In the genomic region with DNA sequence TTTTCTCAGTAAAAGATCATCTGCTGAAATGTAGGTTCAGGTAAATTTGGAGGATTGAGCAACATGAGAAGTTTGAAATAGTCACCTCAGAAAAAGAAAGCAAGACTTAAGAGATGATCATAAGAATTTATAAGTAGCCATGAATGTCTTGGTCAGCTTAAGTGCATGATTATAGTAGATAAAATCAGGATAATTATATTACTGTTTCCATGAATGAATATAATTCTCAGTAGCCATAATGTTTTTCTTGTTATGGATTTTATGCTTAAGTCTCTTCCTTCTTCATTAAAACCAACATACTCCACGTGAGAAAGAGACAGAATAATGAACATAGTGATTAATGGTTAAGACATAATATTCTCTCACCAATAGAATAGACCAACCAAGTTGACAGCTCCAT, we compare ENCODE assay signal across 17 cellular contexts.
DNase-seq lines count a peak whose midpoint lies in the region; ATAC-seq and TF ChIP-seq lines count a peak whose summit lies in the region.
"Had no signal": no experiment of that assay in that cellular context is flagged by ENCODE, and none has a peak within 500 bp of the region (broad histone marks: within the 10 kb centered on the region; RNA-seq: fewer than 3 reads in every experiment).

No MANE protein-coding gene starts in this region.

- H3K4me3 ChIP-seq in SK-N-SH (ENCODE audit: low read depth in 2 of 2, low read length in 1 of 2) = no peak overlapping the region
- no peak overlapping the region for H3K4me3 ChIP-seq in dorsolateral prefrontal cortex
- H3K4me3 ChIP-seq: A549; BLaER1 treated with 17β-estradiol and CSF1 and Interleukin-3, amounts not matched to agents 10 nM and 100 nM had no signal

- intact Hi-C loops in dorsolateral prefrontal cortex (cut with DNase I) = no loop called here

- CTCF ChIA-PET in SK-N-SH (lab: Yijun Ruan, JAX) = interaction anchor here (0.7 kb wide), 1 partner anchor 387 kb away, joined by 3 read pairs; no protein-coding TSS in a partner anchor

- no peaks in the 10 kb centered on the region for H3K9me3 ChIP-seq in SK-N-SH
- H3K9me3 ChIP-seq: BLaER1 treated with 17β-estradiol and CSF1 and Interleukin-3, amounts not matched to agents 10 nM and 100 nM had no signal

- peak overlapping the region; percentile 96 for H3K27ac Mint-ChIP-seq in mesothelial cell of epicardium
- H3K27ac Mint-ChIP-seq: B cell; CD4-positive, alpha-beta T cell; CD8-positive, alpha-beta T cell had no signal

- TF ChIP-seq CTCF in SK-N-SH (IDR thresholded peaks at IDR 0.05) = no peak
- TF ChIP-seq CTCF in mesothelial cell of epicardium (IDR thresholded peaks at IDR 0.05; ENCODE audit: unreplicated experiment) = no peak
- TF ChIP-seq CTCF in dorsolateral prefrontal cortex (IDR thresholded peaks at IDR 0.05 in 54 of 56, conservative IDR thresholded peaks at IDR 0.05 in 2 of 56; ENCODE audit: low read depth in 1 of 56, partially characterized antibody in 56 of 56) = no peak

- H3K4me1 Mint-ChIP-seq in mesothelial cell of epicardium = peaks cover 37% of the 10 kb centered on the region
- H3K4me1 Mint-ChIP-seq: B cell had no signal

- no peaks in the 10 kb centered on the region for H3K9me2 ChIP-seq in SK-N-SH

- H3K4me1 ChIP-seq in SK-N-SH (ENCODE audit: control insufficient read depth in 1 of 2, insufficient read depth in 2 of 2, low read depth in 1 of 2, low read length in 1 of 2) = peaks cover 0 to 13% of the 10 kb centered on the region in 2 experiments; a peak in 1 of 4 replicates
- H3K4me1 ChIP-seq: BLaER1 treated with 17β-estradiol and CSF1 and Interleukin-3, amounts not matched to agents 10 nM and 100 nM; Caco-2 had no signal

- no peaks in the 10 kb centered on the region for H4K20me1 ChIP-seq in SK-N-SH (ENCODE audit: insufficient read depth)
- H4K20me1 ChIP-seq: BLaER1 treated with 17β-estradiol and CSF1 and Interleukin-3, amounts not matched to agents 10 nM and 100 nM had no signal

- no peaks in the 10 kb centered on the region for H3K79me2 ChIP-seq in SK-N-SH (ENCODE audit: insufficient read depth)

- H3K36me3 ChIP-seq in SK-N-SH (replicated peaks in 1 of 2; ENCODE audit: control insufficient read depth in 1 of 2, insufficient read depth in 2 of 2, low read length in 1 of 2) = peaks cover 0 to 2% of the 10 kb centered on the region in 2 experiments
- H3K36me3 ChIP-seq: BLaER1 treated with 17β-estradiol and CSF1 and Interleukin-3, amounts not matched to agents 10 nM and 100 nM had no signal

- DNase-seq in SK-N-SH (no peak), mesothelial cell of epicardium (ENCODE audit: low spot score in 2 of 2, unreplicated experiment in 2 of 2) (no peak), dorsolateral prefrontal cortex (no peak)
- DNase-seq: AML-193; Caco-2; Calu3; CD4-positive, alpha-beta T cell; CD8-positive, alpha-beta T cell; DMS79 treated with DMSO at 0.1 percent for 48 hours; GF-D8 had no signal

- no peak overlapping the region for H3K4me2 ChIP-seq in SK-N-SH
- H3K4me2 ChIP-seq: A549; BLaER1 treated with 17β-estradiol and CSF1 and Interleukin-3, amounts not matched to agents 10 nM and 100 nM had no signal

- H3K27me3 ChIP-seq in SK-N-SH (ENCODE audit: insufficient read depth) (no peaks in the 10 kb centered on the region), dorsolateral prefrontal cortex (no peaks in the 10 kb centered on the region)
- H3K27me3 ChIP-seq: BLaER1 treated with 17β-estradiol and CSF1 and Interleukin-3, amounts not matched to agents 10 nM and 100 nM had no signal

- TF ChIP-seq RAD21 in SK-N-SH (IDR thresholded peaks at IDR 0.05; ENCODE audit: low read length) = no peak

- H3K9me3 Mint-ChIP-seq in mesothelial cell of epicardium = peaks cover 20% of the 10 kb centered on the region
- H3K9me3 Mint-ChIP-seq: CD4-positive, alpha-beta T cell had no signal

- no peak overlapping the region for H3K27ac ChIP-seq in SK-N-SH (ENCODE audit: low read depth in 2 of 2, low read length in 1 of 2)
- H3K27ac ChIP-seq in dorsolateral prefrontal cortex = no peak overlapping the region
- H3K27ac ChIP-seq: 22Rv1; BLaER1 treated with 17β-estradiol and CSF1 and Interleukin-3, amounts not matched to agents 10 nM and 100 nM; C4-2B had no signal

- H3K36me3 Mint-ChIP-seq in mesothelial cell of epicardium = peaks cover 22% of the 10 kb centered on the region

- POLR2A ChIA-PET in SK-N-SH (lab: Yijun Ruan, JAX) = no interaction called here

- no peak for ATAC-seq in SK-N-SH treated with all-trans-retinoic acid at 6 μM for 48 hours
- no peak for ATAC-seq in HG02870 (IDR thresholded peaks at IDR 0.05; ENCODE audit: unreplicated experiment)
- ATAC-seq: A549; CD8-positive, alpha-beta T cell had no signal

- WGBS in SK-N-SH (ENCODE audit: low lambda C conversion rate) = 67% methylated on average over 1 of the region's 1 CpG

- no peak overlapping the region for H3K9ac ChIP-seq in SK-N-SH
- H3K9ac ChIP-seq: BLaER1 treated with 17β-estradiol and CSF1 and Interleukin-3, amounts not matched to agents 10 nM and 100 nM had no signal

- no peaks in the 10 kb centered on the region for H3K27me3 Mint-ChIP-seq in mesothelial cell of epicardium (ENCODE audit: low read depth)
- H3K27me3 Mint-ChIP-seq: B cell; CD4-positive, alpha-beta T cell had no signal

- TF ChIP-seq EP300 in SK-N-SH (IDR thresholded peaks at IDR 0.05; ENCODE audit: borderline replicate concordance in 1 of 2, low read depth in 1 of 2, low read length in 1 of 2) = no peak

- H3K4me3 Mint-ChIP-seq in mesothelial cell of epicardium = no peak overlapping the region
- H3K4me3 Mint-ChIP-seq: B cell; CD4-positive, alpha-beta T cell; CD8-positive, alpha-beta T cell had no signal

- H3F3A ChIP-seq in SK-N-SH (replicated peaks; ENCODE audit: insufficient read depth) = peaks cover 6% of the 10 kb centered on the region

- H2AFZ ChIP-seq in SK-N-SH (ENCODE audit: low read depth) = no peak overlapping the region

TF ChIP-seq in SK-N-SH treated with all-trans-retinoic acid at 6 μM for 48 hours, 23 proteins besides CTCF, POLR2A, EP300 and RAD21:
- TF ChIP-seq ISL1 (CRISPR knock-in tag; IDR thresholded peaks at IDR 0.05) (peak; percentile 95), TOX (CRISPR knock-in tag; IDR thresholded peaks at IDR 0.05; ENCODE audit: borderline replicate concordance) (no peak)

TF ChIP-seq in SK-N-SH, 30 proteins besides CTCF, POLR2A, EP300 and RAD21:
- no peak for TF ChIP-seq TAF1 (IDR thresholded peaks at IDR 0.05; ENCODE audit: borderline replicate concordance, low read depth, low read length)
- no peak for TF ChIP-seq CHD2 (IDR thresholded peaks at IDR 0.05; ENCODE audit: low read length, partially characterized antibody)
